In the genomic region with DNA sequence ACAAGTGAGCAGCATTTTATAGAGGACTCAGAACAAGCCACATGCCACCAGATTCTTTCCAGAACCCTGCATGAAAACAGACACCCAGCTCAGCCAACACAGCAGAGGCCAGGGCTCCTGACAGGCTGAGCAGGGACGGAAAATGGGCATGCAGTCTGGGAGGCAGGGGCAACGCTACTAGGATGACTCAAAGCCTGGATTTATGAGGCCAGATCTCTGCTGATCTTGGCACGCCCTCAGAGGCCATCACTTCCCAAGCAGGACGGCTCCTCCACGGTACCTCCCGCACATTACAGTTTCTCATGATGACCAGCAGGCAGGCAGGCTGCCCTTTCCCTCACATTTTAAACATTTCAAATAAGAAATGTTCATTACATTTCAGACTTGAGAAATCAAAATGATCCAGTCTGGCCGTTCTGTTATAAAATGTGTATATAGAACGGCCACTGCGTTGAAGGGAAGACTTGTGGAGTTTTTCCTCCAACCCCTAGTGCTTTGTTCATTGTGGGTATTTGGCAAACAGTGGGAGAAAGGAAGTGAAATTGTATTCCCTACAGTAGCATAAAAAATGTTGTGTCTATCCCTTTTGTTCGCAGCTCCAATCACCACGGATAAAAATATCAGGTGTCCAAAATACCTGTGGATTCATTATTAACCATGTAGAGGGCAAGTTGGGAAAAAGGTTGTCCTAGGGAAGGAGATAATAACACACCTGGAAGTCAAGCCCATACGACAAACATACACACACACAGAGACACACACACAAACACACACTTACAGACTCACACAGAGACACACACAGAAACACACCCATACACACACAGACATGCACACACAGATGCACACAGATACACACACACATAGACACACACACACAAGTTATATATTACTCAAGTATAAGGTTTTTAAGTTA, we compare ENCODE assay signal across 9 cellular contexts.
DNase-seq lines count a peak whose midpoint lies in the region; TF ChIP-seq lines count a peak whose summit lies in the region.
"Had no signal": no experiment of that assay in that cellular context is flagged by ENCODE, and none has a peak within 500 bp of the region (broad histone marks: within the 10 kb centered on the region; RNA-seq: fewer than 3 reads in every experiment).

No MANE protein-coding gene starts in this region.

- peaks cover 0 to 5% (median 0%) of the 10 kb centered on the region in 4 donors for H3K4me1 ChIP-seq in tibial nerve

- peak in 1 of 2 donors; percentile 28 for TF ChIP-seq EP300 in tibial nerve (IDR thresholded peaks at IDR 0.05)

- TF ChIP-seq CTCF in LNCaP clone FGC (IDR thresholded peaks at IDR 0.05; ENCODE audit: control insufficient read depth, extremely low read depth, insufficient read depth) (no peak), choroid plexus epithelial cell (conservative IDR thresholded peaks at IDR 0.05; ENCODE audit: low read depth, low read length) (peak; percentile 10), tibial nerve (IDR thresholded peaks at IDR 0.05) (no peak)

- no peaks in the 10 kb centered on the region for H3K36me3 ChIP-seq in tibial nerve

- H3K27ac ChIP-seq in tibial nerve, result no peak overlapping the region

- 24 to 27% methylated on average over 11 to 12 of the region's 12 CpGs for WGBS in tibial nerve, 2 donors

- no peak for TF ChIP-seq POLR2A in tibial nerve (IDR thresholded peaks at IDR 0.05)

- H3K4me3 ChIP-seq in LNCaP clone FGC (ENCODE audit: low read depth, low read length) (no peak overlapping the region), choroid plexus epithelial cell (ENCODE audit: low read depth, low read length) (no peak overlapping the region), tibial nerve (no peak overlapping the region)
- H3K4me3 ChIP-seq: smooth muscle cell had no signal

- H3K9me3 ChIP-seq in tibial nerve, result no peaks in the 10 kb centered on the region

- DNase-seq in LNCaP clone FGC (ENCODE audit: low read depth) (peak; percentile 15), choroid plexus epithelial cell (ENCODE audit: low read depth) (peak; percentile 60), islet precursor cell (peak; percentile 84), tibial nerve (ENCODE audit: low spot score in 2 of 2) (peak; percentile 15 to 26), GDM1 (lab: John Stamatoyannopoulos, UW) (no peak), mesenteric fat pad (ENCODE audit: low spot score) (no peak), OCI-M2 (lab: John Stamatoyannopoulos, UW; ENCODE audit: unreplicated experiment) (no peak)
- no peak for DNase-seq in activated naive CD4-positive, alpha-beta T cell (lab: John Stamatoyannopoulos, UW)

- H3K27me3 ChIP-seq in tibial nerve, result no peaks in the 10 kb centered on the region

Comparison
In these comparisons a context has a peak if more than half of its experiments do, and no peak if none do; other contexts are left out.
1. DNase-seq: peak in LNCaP clone FGC (single experiment), choroid plexus epithelial cell (single experiment), islet precursor cell (single experiment) and tibial nerve (2 of 2); none in GDM1 (single experiment), activated naive CD4-positive, alpha-beta T cell (0 of 4), mesenteric fat pad (single experiment) and OCI-M2 (single experiment).